In genomic region chr7:47627580-47628283, GRCh38 we compare ENCODE assay signal across 15 cellular contexts. TPM values are rescaled to one million over a fixed set of nuclear protein-coding genes. Genes with fewer than 3 reads are reported as not detected.
DNase-seq lines count a peak whose midpoint lies in the region; ATAC-seq and TF ChIP-seq lines count a peak whose summit lies in the region.
"Had no signal": no experiment of that assay in that cellular context is flagged by ENCODE, and none has a peak within 500 bp of the region (broad histone marks: within the 10 kb centered on the region; RNA-seq: fewer than 3 reads in every experiment).

No MANE protein-coding gene starts in this region.

- ATAC-seq in GM18907 (IDR thresholded peaks at IDR 0.05; ENCODE audit: unreplicated experiment) (peak; percentile 84), GM21717 (IDR thresholded peaks at IDR 0.05; ENCODE audit: unreplicated experiment) (peak; percentile 73), HG03196 (IDR thresholded peaks at IDR 0.05; ENCODE audit: unreplicated experiment) (peak; percentile 62), naive B cell (ENCODE audit: low read depth in 2 of 2) (peak; percentile 79 to 85)
- ATAC-seq in stimulated activated effector memory CD8-positive, alpha-beta T cell treated with anti-CD3 and anti-CD28 coated beads, Interleukin-12 subunit alpha, Interleukin-12 subunit beta, amount 100 ng/mL, for 72 hours, result no peak
- ATAC-seq: naive thymus-derived CD4-positive, alpha-beta T cell had no signal

- H3K36me3 ChIP-seq in smooth muscle cell (ENCODE audit: low read depth), result no peaks in the 10 kb centered on the region
- H3K36me3 ChIP-seq: SJSA1, vagina had no signal

- no peak overlapping the region for H3K9ac ChIP-seq in smooth muscle cell (ENCODE audit: low read depth)

- H3K9me3 ChIP-seq in smooth muscle cell (replicated peaks; ENCODE audit: low read depth), result no peaks in the 10 kb centered on the region
- H3K9me3 ChIP-seq: SJSA1, vagina had no signal

- H3K4me3 Mint-ChIP-seq in naive B cell, result peak overlapping the region in 7 of 8 donors; percentile 45 to 83 (median 69)
- no peak overlapping the region for H3K4me3 Mint-ChIP-seq in stimulated activated effector memory CD8-positive, alpha-beta T cell treated with anti-CD3 and anti-CD28 coated beads, Interleukin-12 subunit alpha, Interleukin-12 subunit beta, amount 100 ng/mL, for 72 hours
- H3K4me3 Mint-ChIP-seq: immature natural killer cell; naive thymus-derived CD4-positive, alpha-beta T cell had no signal

- 93% methylated on average over 7 of the region's 7 CpGs for WGBS in smooth muscle cell (ENCODE audit: low lambda C conversion rate)

- H3K27ac Mint-ChIP-seq in naive B cell, result peak overlapping the region; percentile 17 to 86 (median 62)
- H3K27ac Mint-ChIP-seq in stimulated activated effector memory CD8-positive, alpha-beta T cell treated with anti-CD3 and anti-CD28 coated beads, Interleukin-12 subunit alpha, Interleukin-12 subunit beta, amount 100 ng/mL, for 72 hours, result no peak overlapping the region
- H3K27ac Mint-ChIP-seq: immature natural killer cell; naive thymus-derived CD4-positive, alpha-beta T cell had no signal

- H3K4me1 Mint-ChIP-seq in naive B cell, result peaks cover 48 to 70% (median 61%) of the 10 kb centered on the region in 3 donors
- H3K4me1 Mint-ChIP-seq in stimulated activated effector memory CD8-positive, alpha-beta T cell treated with anti-CD3 and anti-CD28 coated beads, Interleukin-12 subunit alpha, Interleukin-12 subunit beta, amount 100 ng/mL, for 72 hours, result no peaks in the 10 kb centered on the region

- no peak overlapping the region for H2AFZ ChIP-seq in smooth muscle cell (ENCODE audit: low read depth)

- H3K27me3 Mint-ChIP-seq in naive B cell, result peaks cover 0 to 2% (median 0%) of the 10 kb centered on the region in 3 donors

- H3K79me2 ChIP-seq in smooth muscle cell (ENCODE audit: low read depth), result no peaks in the 10 kb centered on the region

- H3K4me3 ChIP-seq in smooth muscle cell, result no peak overlapping the region
- H3K4me3 ChIP-seq: SJSA1, vagina had no signal

- no peaks in the 10 kb centered on the region for H3K27me3 ChIP-seq in smooth muscle cell (ENCODE audit: low read depth)
- H3K27me3 ChIP-seq: SJSA1, vagina had no signal

- H3K9me3 Mint-ChIP-seq in naive B cell, result no peaks in the 10 kb centered on the region
- no peaks in the 10 kb centered on the region for H3K9me3 Mint-ChIP-seq in stimulated activated effector memory CD8-positive, alpha-beta T cell treated with anti-CD3 and anti-CD28 coated beads, Interleukin-12 subunit alpha, Interleukin-12 subunit beta, amount 100 ng/mL, for 72 hours
- H3K9me3 Mint-ChIP-seq: immature natural killer cell had no signal

- no peak overlapping the region for H3K27ac ChIP-seq in smooth muscle cell (ENCODE audit: low read depth)
- H3K27ac ChIP-seq: SJSA1, vagina had no signal

- no peaks in the 10 kb centered on the region for H3K36me3 Mint-ChIP-seq in naive B cell
- H3K36me3 Mint-ChIP-seq in stimulated activated effector memory CD8-positive, alpha-beta T cell treated with anti-CD3 and anti-CD28 coated beads, Interleukin-12 subunit alpha, Interleukin-12 subunit beta, amount 100 ng/mL, for 72 hours, result no peaks in the 10 kb centered on the region
- H3K36me3 Mint-ChIP-seq: immature natural killer cell; naive thymus-derived CD4-positive, alpha-beta T cell had no signal

- H4K20me1 ChIP-seq in smooth muscle cell (ENCODE audit: low read depth), result no peaks in the 10 kb centered on the region

- H3F3A ChIP-seq in smooth muscle cell (ENCODE audit: low read depth), result peaks cover 9% of the 10 kb centered on the region

- H3K4me1 ChIP-seq in smooth muscle cell (ENCODE audit: low read depth), result peaks cover 4% of the 10 kb centered on the region

- no peak for TF ChIP-seq CTCF in smooth muscle cell (IDR thresholded peaks at IDR 0.05; ENCODE audit: borderline replicate concordance, insufficient read depth, poor library complexity, severe bottlenecking)

- H3K4me2 ChIP-seq in smooth muscle cell, result no peak overlapping the region

- DNase-seq in naive B cell, result peak; percentile 54
- no peak for DNase-seq in stimulated activated effector memory CD8-positive, alpha-beta T cell treated with anti-CD3 and anti-CD28 coated beads, Interleukin-12 subunit alpha, Interleukin-12 subunit beta, amount 100 ng/mL, for 72 hours (ENCODE audit: low spot score in 2 of 2)
- no peak for DNase-seq in islet precursor cell
- no peak for DNase-seq in germinal center (ENCODE audit: low spot score)
- DNase-seq in smooth muscle cell (lab: John Stamatoyannopoulos, UW; ENCODE audit: unreplicated experiment), result no peak
- DNase-seq: activated CD4-positive, alpha-beta T cell treated with anti-CD3 and anti-CD28 coated beads, Interleukin-2, amount 50 U/mL, for 4 hours; activated naive CD4-positive, alpha-beta T cell treated with anti-CD3 and anti-CD28 coated beads, Interleukin-2, amount 50 U/mL, for 16 hours; immature natural killer cell; naive thymus-derived CD4-positive, alpha-beta T cell; NCI-H446 had no signal

RNA-seq across cellular contexts. Expression of gene TNS3, which starts 45.8 kb away (rescaled TPM):
- polyA plus RNA-seq in naive B cell (ENCODE audit: low read depth in 6 of 6) (1 to 10 TPM; 1.5 to 6.3 (median 4.8) TPM), smooth muscle cell (27.5 and 32.6 TPM in 2 replicates)
- 46.6 and 50.5 TPM in 2 replicates for total RNA-seq in smooth muscle cell
- polyA plus RNA-seq: naive thymus-derived CD4-positive, alpha-beta T cell had no signal
